ENCODE assay signal across 20 cellular contexts in genomic region chr12:2011641-2012607, GRCh38. TPM values are rescaled to one million over a fixed set of nuclear protein-coding genes. Genes with fewer than 3 reads are reported as not detected.
A peak's percentile ranks its signal among the peaks of the same experiment; 100 is the strongest.
DNase-seq lines count a peak whose midpoint lies in the region; ATAC-seq and TF ChIP-seq lines count a peak whose summit lies in the region.
"Had no signal": no experiment of that assay in that cellular context is flagged by ENCODE, and none has a peak within 500 bp of the region (broad histone marks: within the 10 kb centered on the region; RNA-seq: fewer than 3 reads in every experiment).

No MANE protein-coding gene starts in this region.

- no peak for DNase-seq in heart left ventricle
- no peak for DNase-seq in Right ventricle myocardium superior
- DNase-seq in NCI-H69 (lab: John Stamatoyannopoulos, UW): peak; percentile 79
- peak; percentile 47 for DNase-seq in left kidney (ENCODE audit: low read depth, low spot score)
- no peak for DNase-seq in type B pancreatic cell (ENCODE audit: extremely low spot score, unreplicated experiment)
- DNase-seq in dedifferentiated amniotic fluid mesenchymal stem cell (ENCODE audit: extremely low spot score): no peak
- no peak for DNase-seq in NCI-H2196 treated with DMSO at 0.1 percent for 48 hours (lab: John Stamatoyannopoulos, UW; ENCODE audit: unreplicated experiment)
- DNase-seq in RKO (ENCODE audit: low spot score): no peak
- DNase-seq: activated CD8-positive, alpha-beta memory T cell treated with anti-CD3 and anti-CD28 coated beads, Interleukin-2, amount 10 ng/mL, durations not matched to agents 7 days and 5 days; activated gamma-delta T cell treated with Interleukin-2 at 50 U/mL for 16 hours; CD4-positive, alpha-beta memory T cell; foreskin fibroblast; Kasumi-1; NCI-H187; nephron progenitor cell; right cardiac atrium; stimulated activated CD4-positive, alpha-beta T cell treated with anti-CD3 and anti-CD28 coated beads, Interleukin-1b, Interleukin-23, amount 100 ng/mL, for 48 hours had no signal

- peak overlapping the region; percentile 16 for H3K27ac Mint-ChIP-seq in type B pancreatic cell
- H3K27ac Mint-ChIP-seq: activated CD8-positive, alpha-beta memory T cell treated with anti-CD3 and anti-CD28 coated beads, Interleukin-2, amount 10 ng/mL, durations not matched to agents 7 days and 5 days; CD4-positive, alpha-beta memory T cell; memory B cell; nephron progenitor cell; T-helper 1 cell treated with Interleukin-12 subunit alpha and Interleukin-12 subunit beta and Interleukin-4 antibody, amounts not matched to agents 30 μg/mL and 1 μg/mL, for 36 hours had no signal

- 59 to 75% (median 68%) methylated on average over 7 of the region's 7 CpGs for WGBS in heart left ventricle, 4 donors

- ATAC-seq in heart left ventricle (no peak), Right ventricle myocardium superior (ENCODE audit: poor library complexity) (no peak)
- ATAC-seq: activated CD4-positive, CD25-positive, alpha-beta regulatory T cell treated with anti-CD3 and anti-CD28 coated beads, Interleukin-2, amount 50 U/mL, for 24 hours; activated CD8-positive, alpha-beta memory T cell treated with anti-CD3 and anti-CD28 coated beads, Interleukin-2, amount 10 ng/mL, durations not matched to agents 7 days and 5 days; right cardiac atrium had no signal

- peaks cover 7% of the 10 kb centered on the region for H3K4me1 Mint-ChIP-seq in type B pancreatic cell (ENCODE audit: unreplicated experiment)
- H3K4me1 Mint-ChIP-seq: CD4-positive, alpha-beta memory T cell; memory B cell had no signal

- H3K4me3 Mint-ChIP-seq in type B pancreatic cell: no peak overlapping the region
- H3K4me3 Mint-ChIP-seq: activated CD8-positive, alpha-beta memory T cell treated with anti-CD3 and anti-CD28 coated beads, Interleukin-2, amount 10 ng/mL, durations not matched to agents 7 days and 5 days; CD4-positive, alpha-beta memory T cell; memory B cell; nephron progenitor cell; T-helper 1 cell treated with Interleukin-12 subunit alpha and Interleukin-12 subunit beta and Interleukin-4 antibody, amounts not matched to agents 30 μg/mL and 1 μg/mL, for 36 hours had no signal

- H3K27me3 ChIP-seq in heart left ventricle: no peaks in the 10 kb centered on the region

- no peaks in the 10 kb centered on the region for H3K9me3 Mint-ChIP-seq in type B pancreatic cell
- H3K9me3 Mint-ChIP-seq: CD4-positive, alpha-beta memory T cell; memory B cell; nephron progenitor cell; T-helper 1 cell treated with Interleukin-12 subunit alpha and Interleukin-12 subunit beta and Interleukin-4 antibody, amounts not matched to agents 30 μg/mL and 1 μg/mL, for 36 hours had no signal

- peaks cover 11 to 75% (median 38%) of the 10 kb centered on the region in 12 donors for H3K4me1 ChIP-seq in heart left ventricle

- H3K36me3 ChIP-seq in heart left ventricle: no peaks in the 10 kb centered on the region

- no peak for TF ChIP-seq CTCF in heart left ventricle (IDR thresholded peaks at IDR 0.05)
- TF ChIP-seq CTCF in type B pancreatic cell (conservative IDR thresholded peaks at IDR 0.05): peak; percentile 17

- H3K9me3 ChIP-seq in heart left ventricle: no peaks in the 10 kb centered on the region

- no peak overlapping the region for H3K4me3 ChIP-seq in heart left ventricle

- no peak for TF ChIP-seq POLR2A in heart left ventricle (IDR thresholded peaks at IDR 0.05)

- peak overlapping the region in 8 of 12 donors; percentile 58 to 77 (median 72) for H3K27ac ChIP-seq in heart left ventricle

- no peaks in the 10 kb centered on the region for H3K36me3 Mint-ChIP-seq in type B pancreatic cell
- H3K36me3 Mint-ChIP-seq: activated CD8-positive, alpha-beta memory T cell treated with anti-CD3 and anti-CD28 coated beads, Interleukin-2, amount 10 ng/mL, durations not matched to agents 7 days and 5 days; CD4-positive, alpha-beta memory T cell; memory B cell had no signal

- intact Hi-C loops in heart left ventricle (cut with DNase I): no loop called here
- intact Hi-C loops in Right ventricle myocardium superior (cut with DNase I): no loop called here

- peaks cover 5% of the 10 kb centered on the region for H3K27me3 Mint-ChIP-seq in type B pancreatic cell

RNA-seq across cellular contexts. Expression of gene DCP1B, which starts 7.7 kb away (rescaled TPM):
- 1 to 10 TPM; 1.4 to 5.4 (median 2.4) TPM for total RNA-seq in heart left ventricle
- 1 to 10 TPM; 1.3 to 5.7 TPM for polyA plus RNA-seq in heart left ventricle
- total RNA-seq in Right ventricle myocardium superior: 1.6 TPM
- 22.3 and 29.8 TPM in 2 replicates for total RNA-seq in type B pancreatic cell (ENCODE audit: low replicate concordance)

RNA-seq across cellular contexts. Expression of gene CACNA1C, which starts 40.9 kb away (rescaled TPM):
- 100 to 1,000 TPM in 8 of 9 donors, 10 to 100 TPM in 1; 77.6 to 196 (median 165) TPM for total RNA-seq in heart left ventricle
- 10 to 100 TPM; 41.9 to 68.2 TPM for polyA plus RNA-seq in heart left ventricle
- total RNA-seq in Right ventricle myocardium superior: 151 TPM
- total RNA-seq in type B pancreatic cell (ENCODE audit: low replicate concordance): 12.7 and 14.3 TPM in 2 replicates

Comparison
In these comparisons a context has a peak if more than half of its experiments do, and no peak if none do; other contexts are left out.
1. DNase-seq: peak in NCI-H69 (single experiment) and left kidney (single experiment); none in heart left ventricle (0 of 5), Right ventricle myocardium superior (single experiment), type B pancreatic cell (single experiment), dedifferentiated amniotic fluid mesenchymal stem cell (single experiment), NCI-H2196 treated with DMSO at 0.1 percent for 48 hours (single experiment) and RKO (single experiment).